Comparison of ENCODE assay signal across 22 cellular contexts in the genomic region with DNA sequence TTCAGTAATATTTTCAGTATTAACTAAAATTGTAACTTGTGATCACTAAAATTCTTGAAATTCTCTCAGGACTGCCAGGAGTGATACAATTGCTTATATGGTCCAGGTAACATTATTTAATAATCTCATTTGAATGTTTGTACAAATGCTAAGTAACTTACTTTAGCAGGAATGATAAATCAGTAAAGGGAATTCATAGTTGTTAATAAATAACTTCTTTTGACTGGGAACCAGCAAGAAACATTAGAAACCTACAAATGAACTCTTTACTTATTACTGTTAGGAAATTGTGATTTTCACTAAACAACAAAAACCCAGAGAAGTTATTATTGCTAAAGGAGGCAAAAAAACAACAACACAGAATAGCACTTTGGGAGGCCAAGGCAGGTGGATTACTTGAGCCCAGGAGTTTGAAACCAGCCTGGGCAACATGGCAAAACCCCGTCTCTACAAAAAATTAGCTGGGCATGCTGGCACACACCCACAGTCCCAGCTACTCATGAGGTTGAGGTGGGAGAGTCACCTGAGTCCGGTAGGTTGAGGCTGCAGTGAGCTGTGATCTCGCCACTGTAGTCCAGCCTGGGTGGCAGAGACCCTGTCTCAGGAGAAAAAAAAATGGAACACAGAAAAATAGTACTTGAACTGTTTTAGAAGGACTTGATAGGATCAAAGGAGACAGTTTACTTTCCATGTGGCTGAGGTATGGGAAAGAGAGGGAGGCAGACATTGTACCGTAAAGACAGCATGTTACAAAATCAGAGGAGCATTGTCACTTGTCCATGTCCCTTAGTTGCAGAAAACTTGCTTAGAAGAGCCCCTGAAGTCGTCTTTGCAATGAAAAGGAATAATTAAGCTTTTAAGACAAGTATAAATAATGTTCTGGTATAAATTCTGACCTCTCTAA. TPM values are rescaled to one million over a fixed set of nuclear protein-coding genes. Genes with fewer than 3 reads are reported as not detected.
DNase-seq lines count a peak whose midpoint lies in the region; ATAC-seq, FAIRE-seq and TF ChIP-seq lines count a peak whose summit lies in the region.
"Had no signal": no experiment of that assay in that cellular context is flagged by ENCODE, and none has a peak within 500 bp of the region (broad histone marks: within the 10 kb centered on the region; RNA-seq: fewer than 3 reads in every experiment).

No MANE protein-coding gene starts in this region.

- no peak overlapping the region for H2BK120ac ChIP-seq in neuronal stem cell (ENCODE audit: low read depth, low read length)

- no peak overlapping the region for H3K4ac ChIP-seq in neuronal stem cell (ENCODE audit: low read length)

- no peak overlapping the region for H4K8ac ChIP-seq in neuronal stem cell (ENCODE audit: low read depth, low read length)

- no peak for TF ChIP-seq POLR2A in GM12891 (IDR thresholded peaks at IDR 0.05; ENCODE audit: low read depth, low read length)

- H3K4me2 ChIP-seq in SU-DHL-6 (ENCODE audit: low read depth, low read length, poor library complexity, severe bottlenecking): peak overlapping the region; percentile 2
- H3K4me2 ChIP-seq in neuronal stem cell (ENCODE audit: insufficient read depth, low read length, poor library complexity, severe bottlenecking): no peak overlapping the region

- no peak overlapping the region for H3K23ac ChIP-seq in neuronal stem cell (ENCODE audit: low read depth, low read length, poor library complexity)

- H2BK15ac ChIP-seq in neuronal stem cell (ENCODE audit: low read length): no peak overlapping the region

- peaks cover 14% of the 10 kb centered on the region; the same call in 1 of the 2 replicates for H3K36me3 ChIP-seq in SU-DHL-6 (ENCODE audit: low read length)
- peaks cover 0 to 8% of the 10 kb centered on the region in 2 donors for H3K36me3 ChIP-seq in neuronal stem cell (replicated peaks in 1 of 2; ENCODE audit: control insufficient read depth in 2 of 2, insufficient read depth in 2 of 2, low read length in 2 of 2)
- H3K36me3 ChIP-seq: prostate gland had no signal

- no peak overlapping the region for H2BK12ac ChIP-seq in neuronal stem cell (ENCODE audit: low read length)

- no peaks in the 10 kb centered on the region for H3K9me2 ChIP-seq in SU-DHL-6 (replicated peaks; ENCODE audit: insufficient read depth, low read length)

- TF ChIP-seq CTCF in SU-DHL-6 (IDR thresholded peaks at IDR 0.05; ENCODE audit: insufficient read depth, low read length, poor library complexity, severe bottlenecking): no peak
- no peak for TF ChIP-seq CTCF in foreskin keratinocyte (conservative IDR thresholded peaks at IDR 0.05)

- peaks cover 2% of the 10 kb centered on the region for H3K79me1 ChIP-seq in neuronal stem cell (ENCODE audit: low read depth, low read length)

- H4K91ac ChIP-seq in neuronal stem cell (ENCODE audit: low read depth, low read length, poor library complexity): no peak overlapping the region

- DNase-seq in GM12891 (ENCODE audit: insufficient read length, low spot score) (no peak), foreskin keratinocyte (no peak), neuronal stem cell (ENCODE audit: low spot score) (no peak), SKM-1 treated with dmso at 0.1 percent for 144 hours (lab: John Stamatoyannopoulos, UW; ENCODE audit: unreplicated experiment) (no peak), SIG-M5 (lab: John Stamatoyannopoulos, UW) (no peak)
- DNase-seq: activated CD4-positive, alpha-beta T cell treated with anti-CD3 and anti-CD28 coated beads, Interleukin-2, amount 10 ng/mL, durations not matched to agents 7 days and 5 days; activated CD8-positive, alpha-beta memory T cell treated with anti-CD3 and anti-CD28 coated beads, Interleukin-2, amount 10 ng/mL, durations not matched to agents 7 days and 5 days; CD8-positive, alpha-beta T cell; DMS153; effector CD4-positive, alpha-beta T cell; foreskin fibroblast; hippocampal formation; mucosa of descending colon; NCI-H187 treated with DMSO at 0.1 percent for 48 hours; NCI-H526 treated with DMSO at 0.1 percent for 48 hours; RPMI8226 had no signal

- peaks cover 10% of the 10 kb centered on the region; the same call in 1 of the 2 replicates for H3F3A ChIP-seq in SU-DHL-6 (ENCODE audit: insufficient read depth)

- WGBS in neuronal stem cell (ENCODE audit: extremely low coverage in 2 of 2, insufficient read length in 2 of 2, insufficient replicate concordance in 1 of 2), 2 donors: no CpG with 5 or more reads among the region's 5 CpGs

- H3K4me3 ChIP-seq in SU-DHL-6 (ENCODE audit: insufficient read depth, low read length, poor library complexity, severe bottlenecking) (no peak overlapping the region), neuronal stem cell (ENCODE audit: low read length in 2 of 2) (no peak overlapping the region)
- H3K4me3 ChIP-seq: mucosa of descending colon, prostate gland, SK-N-MC had no signal

- no peak overlapping the region for H2BK5ac ChIP-seq in neuronal stem cell (ENCODE audit: low read length)

- peaks cover 97% of the 10 kb centered on the region for H3K79me2 ChIP-seq in SU-DHL-6 (ENCODE audit: insufficient read depth, low read length)

- H3K9ac ChIP-seq in SU-DHL-6 (ENCODE audit: low read length) (no peak overlapping the region), neuronal stem cell (ENCODE audit: low read depth, low read length, poor library complexity) (peak overlapping the region; percentile 44)

- no peak overlapping the region for H3K27ac ChIP-seq in SU-DHL-6 (ENCODE audit: low read depth, low read length)
- H3K27ac ChIP-seq in foreskin keratinocyte: no peak overlapping the region
- no peak overlapping the region for H3K27ac ChIP-seq in neuronal stem cell (replicated peaks; ENCODE audit: low read length)
- H3K27ac ChIP-seq: prostate gland, SK-N-MC had no signal

- ATAC-seq in foreskin keratinocyte (peak; percentile 31), HG03159 (IDR thresholded peaks at IDR 0.05; ENCODE audit: unreplicated experiment) (no peak)
- ATAC-seq: activated CD8-positive, alpha-beta memory T cell treated with anti-CD3 and anti-CD28 coated beads, Interleukin-2, amount 10 ng/mL, durations not matched to agents 7 days and 5 days; CD8-positive, alpha-beta T cell; mucosa of descending colon had no signal

- peak overlapping the region; percentile 71 for H3K18ac ChIP-seq in neuronal stem cell (ENCODE audit: low read length)

- H3K14ac ChIP-seq in neuronal stem cell (ENCODE audit: low read length): no peak overlapping the region

- no peak overlapping the region for H2AK5ac ChIP-seq in neuronal stem cell (ENCODE audit: low read depth, low read length)

- H3K9me3 ChIP-seq in SU-DHL-6 (ENCODE audit: insufficient read depth, low read length) (no peaks in the 10 kb centered on the region), neuronal stem cell (replicated peaks in 1 of 2; ENCODE audit: control insufficient read depth in 2 of 2, insufficient read depth in 1 of 2, low read depth in 1 of 2, low read length in 2 of 2) (no peaks in the 10 kb centered on the region)
- H3K9me3 ChIP-seq: mucosa of descending colon, prostate gland had no signal

- H3K4me1 ChIP-seq in foreskin keratinocyte (peaks cover 11% of the 10 kb centered on the region), neuronal stem cell (ENCODE audit: control insufficient read depth in 2 of 2, insufficient read depth in 1 of 2, low read depth in 1 of 2, low read length in 2 of 2) (no peaks in the 10 kb centered on the region)
- H3K4me1 ChIP-seq: prostate gland had no signal

- FAIRE-seq in GM12891 (lab: Jason Lieb, UNC): peak; percentile 78
- FAIRE-seq: H1, HTR-8/SVneo had no signal

- no peaks in the 10 kb centered on the region for H3K27me3 ChIP-seq in SU-DHL-6 (ENCODE audit: low read length)
- H3K27me3 ChIP-seq in foreskin keratinocyte: no peaks in the 10 kb centered on the region
- no peaks in the 10 kb centered on the region for H3K27me3 ChIP-seq in neuronal stem cell (ENCODE audit: control insufficient read depth in 3 of 3, insufficient read depth in 3 of 3, low read depth in 1 of 3, low read length in 3 of 3)

- peaks cover 32% of the 10 kb centered on the region for H4K20me1 ChIP-seq in SU-DHL-6 (ENCODE audit: low read depth, low read length)

- H2AFZ ChIP-seq in SU-DHL-6 (ENCODE audit: low read depth, low read length, severe bottlenecking) (no peak overlapping the region), neuronal stem cell (ENCODE audit: low read length) (no peak overlapping the region)

TF ChIP-seq in GM12891, 5 proteins besides CTCF, POLR2A, EP300 and RAD21:
- TF ChIP-seq POU2F2 (IDR thresholded peaks at IDR 0.05; ENCODE audit: low read depth, low read length) (no peak), SPI1 (IDR thresholded peaks at IDR 0.05; ENCODE audit: low read depth, low read length) (no peak), PAX5 (IDR thresholded peaks at IDR 0.05; ENCODE audit: insufficient read depth, low read length, severe bottlenecking) (no peak), POLR2AphosphoS5 (IDR thresholded peaks at IDR 0.05; ENCODE audit: low read depth, low read length) (no peak), TAF1 (IDR thresholded peaks at IDR 0.05; ENCODE audit: low read depth, low read length) (no peak)

RNA-seq across cellular contexts. Expression of a gene that starts 53.1 kb away (rescaled TPM):
- 24.4 TPM for polyA plus RNA-seq in GM12891 (2012; ENCODE audit: low read depth, missing spikeins)
- 29.0 and 30.5 TPM in 2 replicates for total RNA-seq in foreskin keratinocyte
- polyA plus RNA-seq in foreskin keratinocyte: 9.4 and 10.9 TPM in 2 replicates
- polyA plus RNA-seq in neuronal stem cell (2013, experiment 1 of 2): 31.4 TPM
- polyA plus RNA-seq in neuronal stem cell (2013, experiment 2 of 2): 30.5 TPM

RNA-seq across cellular contexts. Expression of a gene that starts 53.5 kb away (rescaled TPM):
- 19.9 TPM for polyA plus RNA-seq in GM12891 (2012; ENCODE audit: low read depth, missing spikeins)
- total RNA-seq in foreskin keratinocyte: 20.7 and 22.5 TPM in 2 replicates
- 22.8 and 23.5 TPM in 2 replicates for polyA plus RNA-seq in foreskin keratinocyte
- 59.5 TPM for polyA plus RNA-seq in neuronal stem cell (2013, experiment 1 of 2)
- polyA plus RNA-seq in neuronal stem cell (2013, experiment 2 of 2): 59.1 TPM
